Comparison of ENCODE assay signal across 21 cellular contexts in the genomic region with DNA sequence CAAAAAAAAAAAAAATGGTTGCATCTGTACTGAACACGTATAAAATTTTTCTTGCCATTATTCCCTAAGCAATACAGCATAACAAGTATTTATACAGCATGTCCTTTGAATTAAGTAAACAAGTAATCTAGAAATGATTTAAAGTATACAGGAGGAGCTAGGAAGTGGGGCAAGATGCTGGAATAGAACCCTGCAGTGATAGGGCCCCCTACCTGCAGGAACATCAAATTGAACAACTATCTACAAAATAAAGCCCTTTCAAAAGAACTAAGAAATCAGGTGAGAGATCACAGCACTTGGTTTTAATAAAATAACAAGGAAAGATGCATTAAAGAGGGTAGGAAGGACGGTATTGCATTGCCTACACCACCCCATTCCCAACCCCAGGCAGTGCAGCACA. TPM values are rescaled to one million over a fixed set of nuclear protein-coding genes. Genes with fewer than 3 reads are reported as not detected.
DNase-seq lines count a peak whose midpoint lies in the region; ATAC-seq and TF ChIP-seq lines count a peak whose summit lies in the region.
"Had no signal": no experiment of that assay in that cellular context is flagged by ENCODE, and none has a peak within 500 bp of the region (broad histone marks: within the 10 kb centered on the region; RNA-seq: fewer than 3 reads in every experiment).

No MANE protein-coding gene starts in this region.

- intact Hi-C loops in mammary epithelial cell (cut with micrococcal nuclease), result loop anchor here (2.0 to 5.0 kb wide), 2 partner anchors 72 to 557 kb away; no protein-coding TSS in a partner anchor

- H3K9me3 ChIP-seq in mammary epithelial cell (replicated peaks; ENCODE audit: insufficient read depth, low read length) (no peaks in the 10 kb centered on the region), neural progenitor cell (ENCODE audit: low read depth) (no peaks in the 10 kb centered on the region)
- H3K9me3 ChIP-seq: Caco-2 had no signal

- ATAC-seq in HG03521 (IDR thresholded peaks at IDR 0.05; ENCODE audit: unreplicated experiment), result no peak
- ATAC-seq in GM21360 (IDR thresholded peaks at IDR 0.05; ENCODE audit: unreplicated experiment), result no peak
- no peak for ATAC-seq in activated T-cell treated with anti-CD3 and anti-CD28 coated beads, Interleukin-2, amount 50 U/mL, for 72 hours (replicated peaks in 1 of 2)

- H3K9me3 Mint-ChIP-seq in neural progenitor cell, result peaks cover 3% of the 10 kb centered on the region
- H3K9me3 Mint-ChIP-seq in activated T-cell treated with anti-CD3 and anti-CD28 coated beads, Interleukin-2, amount 50 U/mL, for 72 hours, result peaks cover 2% of the 10 kb centered on the region in 2 donors
- H3K9me3 Mint-ChIP-seq: T-helper 2 cell treated with Interferon-gamma antibody and Interleukin-4, amounts not matched to agents 5 μg/mL and 100 μg/mL, for 36 hours had no signal

- H4K20me1 ChIP-seq in mammary epithelial cell (ENCODE audit: insufficient read depth, low read length) (no peaks in the 10 kb centered on the region), neural progenitor cell (ENCODE audit: low read depth) (no peaks in the 10 kb centered on the region)

- H3K27ac Mint-ChIP-seq in neural progenitor cell, result no peak overlapping the region
- H3K27ac Mint-ChIP-seq in activated T-cell treated with anti-CD3 and anti-CD28 coated beads, Interleukin-2, amount 50 U/mL, for 72 hours, result no peak overlapping the region
- H3K27ac Mint-ChIP-seq: CD14-positive monocyte; T-helper 2 cell treated with Interferon-gamma antibody and Interleukin-4, amounts not matched to agents 5 μg/mL and 100 μg/mL, for 36 hours had no signal

- H2AFZ ChIP-seq in mammary epithelial cell (ENCODE audit: low read depth, low read length) (no peak overlapping the region), neural progenitor cell (replicated peaks) (no peak overlapping the region)

- no TSS peak for BruUV-seq in mammary epithelial cell (replicated peaks; lab: Mats Ljungman, UMichigan)

- H3K4me2 ChIP-seq in mammary epithelial cell (ENCODE audit: insufficient read depth, low read depth, low read length), result no peak overlapping the region
- no peak overlapping the region for H3K4me2 ChIP-seq in neural progenitor cell

- H3K4me1 ChIP-seq in mammary epithelial cell (ENCODE audit: insufficient read depth, low read length), result no peaks in the 10 kb centered on the region
- peaks cover 8% of the 10 kb centered on the region for H3K4me1 ChIP-seq in neural progenitor cell

- no peaks in the 10 kb centered on the region for H3K27me3 Mint-ChIP-seq in neural progenitor cell (ENCODE audit: insufficient read depth, low read depth)
- no peaks in the 10 kb centered on the region for H3K27me3 Mint-ChIP-seq in activated T-cell treated with anti-CD3 and anti-CD28 coated beads, Interleukin-2, amount 50 U/mL, for 72 hours (ENCODE audit: low read depth)

- H3K27ac ChIP-seq in mammary epithelial cell (ENCODE audit: insufficient read depth, low read depth, low read length), result no peak overlapping the region
- no peak overlapping the region for H3K27ac ChIP-seq in neural progenitor cell

- H3F3A ChIP-seq in neural progenitor cell (ENCODE audit: low read depth), result no peaks in the 10 kb centered on the region

- H3K9ac ChIP-seq in mammary epithelial cell (ENCODE audit: insufficient read depth, low read length) (no peak overlapping the region), neural progenitor cell (no peak overlapping the region)

- no peaks in the 10 kb centered on the region for H3K79me2 ChIP-seq in mammary epithelial cell (ENCODE audit: insufficient read depth, low read length)
- H3K79me2 ChIP-seq in neural progenitor cell (ENCODE audit: low read depth), result no peaks in the 10 kb centered on the region

- WGBS in mammary epithelial cell (ENCODE audit: low coverage, missing lambda C conversion rate), result 50% methylated on average over 2 of the region's 2 CpGs

- dilution Hi-C loops in mammary epithelial cell (cut with HindIII; ENCODE audit: low sequenced_read_pairs), result no loop called here

- no peak overlapping the region for H3K4me3 Mint-ChIP-seq in neural progenitor cell
- no peak overlapping the region for H3K4me3 Mint-ChIP-seq in activated T-cell treated with anti-CD3 and anti-CD28 coated beads, Interleukin-2, amount 50 U/mL, for 72 hours
- H3K4me3 Mint-ChIP-seq: CD14-positive monocyte; T-helper 2 cell treated with Interferon-gamma antibody and Interleukin-4, amounts not matched to agents 5 μg/mL and 100 μg/mL, for 36 hours had no signal

- H3K27me3 ChIP-seq in GM06990 (replicated peaks; ENCODE audit: control insufficient read depth, insufficient read depth, low read length) (no peaks in the 10 kb centered on the region; the same call in none of the 2 replicates), mammary epithelial cell (ENCODE audit: insufficient read depth, low read length) (no peaks in the 10 kb centered on the region), neural progenitor cell (no peaks in the 10 kb centered on the region)

- H3K4me3 ChIP-seq in GM06990 (replicated peaks; ENCODE audit: low read depth, low read length) (no peak overlapping the region), LNCaP clone FGC (ENCODE audit: low read depth, low read length) (no peak overlapping the region), mammary epithelial cell (replicated peaks in 1 of 3; ENCODE audit: insufficient read depth in 1 of 3, low read depth in 2 of 3, low read length in 3 of 3) (no peak overlapping the region), neural progenitor cell (no peak overlapping the region)

- H3K36me3 ChIP-seq in GM06990 (ENCODE audit: control insufficient read depth, insufficient read depth, low read length), result no peaks in the 10 kb centered on the region
- no peaks in the 10 kb centered on the region for H3K36me3 ChIP-seq in mammary epithelial cell (ENCODE audit: insufficient read depth, low read length)
- H3K36me3 ChIP-seq in neural progenitor cell, result no peaks in the 10 kb centered on the region

- no peak for DNase-seq in GM06990 (ENCODE audit: extremely low read depth, insufficient read length)
- DNase-seq in LNCaP clone FGC (ENCODE audit: low read depth), result no peak
- no peak for DNase-seq in mammary epithelial cell
- DNase-seq in neural progenitor cell (ENCODE audit: low spot score), result no peak
- no peak for DNase-seq in iPS-NIHi11 (ENCODE audit: low spot score)
- DNase-seq in activated T-cell treated with anti-CD3 and anti-CD28 coated beads, Interleukin-2, amount 50 U/mL, for 72 hours, result no peak
- DNase-seq: Caco-2, DMS53, GOT3, MM.1S, NCI-H1105 treated with DMSO at 0.1 percent for 48 hours, NCI-H1930, NCI-H2171, NCI-H446 treated with DMSO at 0.1 percent for 48 hours, NCI-H748 treated with DMSO at 0.1 percent for 48 hours, SIG-M5 had no signal

- H3K36me3 Mint-ChIP-seq in neural progenitor cell, result no peaks in the 10 kb centered on the region
- no peaks in the 10 kb centered on the region for H3K36me3 Mint-ChIP-seq in activated T-cell treated with anti-CD3 and anti-CD28 coated beads, Interleukin-2, amount 50 U/mL, for 72 hours (ENCODE audit: insufficient read depth in 2 of 2)

- peak; percentile 11 for TF ChIP-seq CTCF in GM06990 (IDR thresholded peaks at IDR 0.05; ENCODE audit: insufficient read depth, low read length, poor library complexity, severe bottlenecking)
- peak; percentile 36; the same call in 1 of the 2 replicates for TF ChIP-seq CTCF in LNCaP clone FGC (IDR thresholded peaks at IDR 0.05; ENCODE audit: control insufficient read depth, extremely low read depth, insufficient read depth)
- TF ChIP-seq CTCF in mammary epithelial cell (conservative IDR thresholded peaks at IDR 0.05 in 1 of 2, IDR thresholded peaks at IDR 0.05 in 1 of 2; ENCODE audit: extremely low read depth in 1 of 2, insufficient read depth in 1 of 2, low read depth in 1 of 2, low read length in 2 of 2), result peak; percentile 18 to 36
- peak; percentile 28 for TF ChIP-seq CTCF in neural progenitor cell (IDR thresholded peaks at IDR 0.05)

- CTCF ChIA-PET in mammary epithelial cell (lab: Charles Lee; ENCODE audit: low non-redundant PET), result interaction anchor here (0.7 kb wide), 1 partner anchor 60 kb away, joined by 6 read pairs; no protein-coding TSS in a partner anchor

- in situ Hi-C loops in mammary epithelial cell (cut with MboI; ENCODE audit: low sequenced_read_pairs in 2 of 2), result no loop called here

- H3K4me1 Mint-ChIP-seq in neural progenitor cell, result no peaks in the 10 kb centered on the region
- H3K4me1 Mint-ChIP-seq in activated T-cell treated with anti-CD3 and anti-CD28 coated beads, Interleukin-2, amount 50 U/mL, for 72 hours (ENCODE audit: low read depth), result no peaks in the 10 kb centered on the region
- H3K4me1 Mint-ChIP-seq: CD14-positive monocyte had no signal

RNA-seq across cellular contexts. Expression of a gene that starts 10.9 kb away (rescaled TPM):
- total RNA-seq in mammary epithelial cell (not detected), neural progenitor cell (ENCODE audit: low replicate concordance) (not detected in 2 replicates)
- polyA plus RNA-seq in mammary epithelial cell, result not detected
- not detected for polyA minus RNA-seq in mammary epithelial cell
- not detected for total RNA-seq in activated T-cell treated with anti-CD3 and anti-CD28 coated beads, Interleukin-2, amount 50 U/mL, for 72 hours
- total RNA-seq: Caco-2, G401 had no signal
- polyA plus RNA-seq: CD14-positive monocyte had no signal

RNA-seq across cellular contexts. Expression of a gene that starts 48.8 kb away (rescaled TPM):
- 1 to 10 TPM in 1 of 2 donors, under 1 TPM in 1; 0.28 to 1.0 TPM for total RNA-seq in mammary epithelial cell
- polyA plus RNA-seq in mammary epithelial cell, result 0.07 TPM
- polyA minus RNA-seq in mammary epithelial cell, result 1.4 TPM
- 19.0 and 19.7 TPM in 2 replicates for total RNA-seq in neural progenitor cell (ENCODE audit: low replicate concordance)
- 1 to 10 TPM; 2.1 to 4.3 TPM for total RNA-seq in activated T-cell treated with anti-CD3 and anti-CD28 coated beads, Interleukin-2, amount 50 U/mL, for 72 hours
- total RNA-seq: G401 had no signal
